ENCODE assay signal across 33 cellular contexts in the genomic region with DNA sequence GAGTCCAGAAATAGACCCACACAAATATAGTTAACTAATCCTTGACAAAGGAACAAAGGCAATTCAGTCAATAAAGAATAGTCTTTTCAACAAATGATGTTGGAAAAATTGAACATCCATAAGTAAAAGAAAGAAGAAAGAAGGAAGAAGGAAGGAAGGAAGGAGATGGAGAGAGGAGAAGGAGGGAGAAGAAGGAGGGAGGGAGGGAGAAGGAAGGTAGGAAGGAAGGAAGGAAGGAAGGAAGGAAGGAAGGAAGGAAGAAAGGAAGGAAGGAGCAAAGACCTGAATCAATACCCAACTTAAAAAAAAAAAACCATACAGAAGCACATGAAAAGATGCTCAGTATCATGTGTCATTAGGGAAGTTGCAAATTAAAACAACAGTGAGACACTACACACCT.
"Had no signal": no experiment of that assay in that cellular context is flagged by ENCODE, and none has a peak within 500 bp of the region (broad histone marks: within the 10 kb centered on the region; RNA-seq: fewer than 3 reads in every experiment).

No MANE protein-coding gene starts in this region.

- H3K4me1 ChIP-seq: adrenal gland, body of pancreas, breast epithelium had no signal

- ATAC-seq: activated naive CD4-positive, alpha-beta T cell treated with anti-CD3 and anti-CD28 coated beads, Interleukin-2, amount 50 U/mL, for 72 hours; activated naive CD8-positive, alpha-beta T cell treated with anti-CD3 and anti-CD28 coated beads, Interleukin-2, amount 50 U/mL, for 24 hours; activated T-cell treated with anti-CD3 and anti-CD28 coated beads, Interleukin-2, amount 50 U/mL, for 4 hours; activated T-cell treated with anti-CD3 and anti-CD28 coated beads, Interleukin-2, amount 50 U/mL, for 72 hours; activated T-helper 17 cell treated with anti-CD3 and anti-CD28 coated beads, Interleukin-2, amount 50 U/mL, for 72 hours; body of pancreas had no signal

- FAIRE-seq: astrocyte, bronchial epithelial cell had no signal

- DNase-seq: activated effector memory CD4-positive, alpha-beta T cell treated with anti-CD3 and anti-CD28 coated beads, Interleukin-2, amount 50 U/mL, for 16 hours; activated effector memory CD4-positive, alpha-beta T cell treated with Interleukin-2 at 50 U/mL for 16 hours; activated gamma-delta T cell; activated gamma-delta T cell treated with Interleukin-2 at 50 U/mL for 16 hours; activated naive CD4-positive, alpha-beta T cell; activated naive CD4-positive, alpha-beta T cell treated with anti-CD3 and anti-CD28 coated beads for 36 hours; activated naive CD4-positive, alpha-beta T cell treated with anti-CD3 and anti-CD28 coated beads, Interleukin-2, amount 10 ng/mL, durations not matched to agents 7 days and 5 days; activated naive CD4-positive, alpha-beta T cell treated with anti-CD3 and anti-CD28 coated beads, Interleukin-2, amount 50 U/mL, for 16 hours; activated naive CD4-positive, alpha-beta T cell treated with Interleukin-2 at 50 U/mL for 16 hours; activated naive CD8-positive, alpha-beta T cell treated with anti-CD3 and anti-CD28 coated beads for 36 hours; activated naive CD8-positive, alpha-beta T cell treated with anti-CD3 and anti-CD28 coated beads, Interleukin-2, amount 10 ng/mL, durations not matched to agents 7 days and 5 days; activated naive CD8-positive, alpha-beta T cell treated with anti-CD3 and anti-CD28 coated beads, Interleukin-2, amount 50 U/mL, for 24 hours; activated T-cell treated with anti-CD3 and anti-CD28 coated beads, Interleukin-2, amount 50 U/mL, for 24 hours; activated T-cell treated with anti-CD3 and anti-CD28 coated beads, Interleukin-2, amount 50 U/mL, for 4 hours; activated T-cell treated with anti-CD3 and anti-CD28 coated beads, Interleukin-2, amount 50 U/mL, for 48 hours; activated T-cell treated with anti-CD3 and anti-CD28 coated beads, Interleukin-2, amount 50 U/mL, for 72 hours; adrenal gland; amniotic stem cell; amygdala; anterior cingulate cortex; aorta; body of pancreas; brain microvascular endothelial cell; caudate nucleus; central memory CD4-positive, alpha-beta T cell; cerebellar nuclear complex had no signal

- H3K9me3 ChIP-seq: adrenal gland, ascending aorta, body of pancreas, breast epithelium had no signal

- H3K27ac ChIP-seq: adrenal gland, ascending aorta, body of pancreas, brain microvascular endothelial cell, breast epithelium, cardiac muscle cell had no signal

- H3K4me3 ChIP-seq: adrenal gland, ascending aorta, body of pancreas, breast epithelium, cardiac muscle cell had no signal

- H3K36me3 ChIP-seq: adrenal gland, ascending aorta, brain microvascular endothelial cell, breast epithelium, cardiac muscle cell had no signal

- H3K27me3 ChIP-seq: adrenal gland, ascending aorta, body of pancreas, brain microvascular endothelial cell, breast epithelium, cardiac muscle cell had no signal
